In genomic region chr1:169107673-169108160, GRCh38 we compare ENCODE assay signal across 8 cellular contexts. TPM values are rescaled to one million over a fixed set of nuclear protein-coding genes. Genes with fewer than 3 reads are reported as not detected.
DNase-seq lines count a peak whose midpoint lies in the region; ATAC-seq and TF ChIP-seq lines count a peak whose summit lies in the region.

No MANE protein-coding gene starts in this region.

- H3K36me3 ChIP-seq in PC-9 (ENCODE audit: low read depth): peaks cover 17% of the 10 kb centered on the region

- peaks cover 62% of the 10 kb centered on the region for H3K79me2 ChIP-seq in PC-9 (ENCODE audit: low read depth)

- no peak for ATAC-seq in effector memory CD8-positive, alpha-beta T cell (replicated peaks)
- no peak for ATAC-seq in naive thymus-derived CD8-positive, alpha-beta T cell
- ATAC-seq in GM21723 (IDR thresholded peaks at IDR 0.05; ENCODE audit: unreplicated experiment): no peak

- TSS peak; percentile 48 for BruUV-seq in PC-9 (replicated peaks; lab: Mats Ljungman, UMichigan)

- H3K4me1 ChIP-seq in PC-9 (replicated peaks; ENCODE audit: insufficient read depth): peaks cover 53% of the 10 kb centered on the region

- H3K9me2 ChIP-seq in PC-9 (ENCODE audit: insufficient read depth): no peaks in the 10 kb centered on the region

- CTCF ChIA-PET in PC-9 (lab: Charles Lee): interaction anchor here (0.7 to 1.3 kb wide), 3 partner anchors 471 to 1853 kb away, joined by 3 to 6 read pairs (median 4); no protein-coding TSS in a partner anchor

- H3K27me3 ChIP-seq in PC-9 (ENCODE audit: insufficient read depth, low read depth): no peaks in the 10 kb centered on the region

- DNase-seq in EL (peak; percentile 58), PC-9 (peak in 1 of 2 experiments; percentile 50), NCI-H2029 treated with DMSO at 0.1 percent for 48 hours (lab: John Stamatoyannopoulos, UW) (no peak), NCI-H2081 treated with DMSO at 0.1 percent for 48 hours (lab: John Stamatoyannopoulos, UW) (no peak), SKM-1 treated with dmso at 0.1 percent for 144 hours (lab: John Stamatoyannopoulos, UW; ENCODE audit: unreplicated experiment) (no peak)
- no peak for DNase-seq in effector memory CD8-positive, alpha-beta T cell
- DNase-seq in naive thymus-derived CD8-positive, alpha-beta T cell: no peak

- POLR2A ChIA-PET in PC-9 (lab: Charles Lee; ENCODE audit: unreplicated experiment): interaction anchor here (0.5 to 0.7 kb wide), 4 partner anchors 47 to 774 kb away, joined by 3 to 16 read pairs (median 8); no protein-coding TSS in a partner anchor
- POLR2A ChIA-PET in naive thymus-derived CD8-positive, alpha-beta T cell (lab: Charles Lee): no interaction called here

- TF ChIP-seq CTCF in PC-9 (conservative IDR thresholded peaks at IDR 0.05): no peak

- no peaks in the 10 kb centered on the region for H3K27me3 Mint-ChIP-seq in effector memory CD8-positive, alpha-beta T cell
- H3K27me3 Mint-ChIP-seq in naive thymus-derived CD8-positive, alpha-beta T cell: peaks cover 0 to 12% (median 0%) of the 10 kb centered on the region in 5 donors

- peak overlapping the region; percentile 99 for H3K4me3 ChIP-seq in PC-9

- H4K20me1 ChIP-seq in PC-9 (ENCODE audit: insufficient read depth): no peaks in the 10 kb centered on the region

- peak overlapping the region; percentile 56 to 81 for H3K27ac Mint-ChIP-seq in effector memory CD8-positive, alpha-beta T cell
- H3K27ac Mint-ChIP-seq in naive thymus-derived CD8-positive, alpha-beta T cell: peak overlapping the region in 1 of 10 donors; percentile 26

- H3K4me1 Mint-ChIP-seq in effector memory CD8-positive, alpha-beta T cell (ENCODE audit: low read depth in 2 of 2): peaks cover 36 to 43% of the 10 kb centered on the region in 2 donors
- peaks cover 18 to 51% (median 42%) of the 10 kb centered on the region in 4 donors for H3K4me1 Mint-ChIP-seq in naive thymus-derived CD8-positive, alpha-beta T cell

- H3F3A ChIP-seq in PC-9 (ENCODE audit: insufficient read depth, low read depth): peaks cover 38% of the 10 kb centered on the region

- no peaks in the 10 kb centered on the region for H3K9me3 ChIP-seq in PC-9 (ENCODE audit: insufficient read depth, low read depth)

- H3K4me3 Mint-ChIP-seq in effector memory CD8-positive, alpha-beta T cell: peak overlapping the region; percentile 82 to 85
- H3K4me3 Mint-ChIP-seq in naive thymus-derived CD8-positive, alpha-beta T cell: peak overlapping the region; percentile 79 to 90 (median 86)

- H3K27ac ChIP-seq in PC-9: peak overlapping the region; percentile 83

- peaks cover 3% of the 10 kb centered on the region for H3K36me3 Mint-ChIP-seq in effector memory CD8-positive, alpha-beta T cell (ENCODE audit: insufficient read depth)
- peaks cover 0 to 6% (median 3%) of the 10 kb centered on the region in 3 donors for H3K36me3 Mint-ChIP-seq in naive thymus-derived CD8-positive, alpha-beta T cell

- H3K9me3 Mint-ChIP-seq in effector memory CD8-positive, alpha-beta T cell: no peaks in the 10 kb centered on the region
- H3K9me3 Mint-ChIP-seq in naive thymus-derived CD8-positive, alpha-beta T cell: no peaks in the 10 kb centered on the region

- peak overlapping the region; percentile 68; the same call in 1 of the 2 replicates for H2AFZ ChIP-seq in PC-9

- intact Hi-C loops in PC-9 (cut with micrococcal nuclease; ENCODE audit: unreplicated experiment): loop anchor here (1.0 to 10.0 kb wide), 6 partner anchors 133 to 805 kb away; partner anchors contain the start of genes BLZF1 and NME7

- H3K4me2 ChIP-seq in PC-9: peak overlapping the region; percentile 94

RNA-seq across cellular contexts. Expression of gene ATP1B1, which starts 1.2 kb away (rescaled TPM):
- 110 and 113 TPM in 2 replicates for total RNA-seq in PC-9 (2021)
- total RNA-seq in naive thymus-derived CD8-positive, alpha-beta T cell: 1 to 10 TPM; 1.4 to 1.8 TPM
- under 1 TPM; 0.62 to 0.97 (median 0.66) TPM for polyA plus RNA-seq in naive thymus-derived CD8-positive, alpha-beta T cell

Comparison
In these comparisons a context has a peak if more than half of its experiments do, and no peak if none do; other contexts are left out.
1. RNA of gene ATP1B1, which starts 1.2 kb away (total RNA-seq): 110 to 113 TPM in PC-9; 1.4 to 1.8 TPM in naive thymus-derived CD8-positive, alpha-beta T cell; every median in the first group is over 10 times any median in the second.